ENCODE assay signal across 1 cellular context in the genomic region with DNA sequence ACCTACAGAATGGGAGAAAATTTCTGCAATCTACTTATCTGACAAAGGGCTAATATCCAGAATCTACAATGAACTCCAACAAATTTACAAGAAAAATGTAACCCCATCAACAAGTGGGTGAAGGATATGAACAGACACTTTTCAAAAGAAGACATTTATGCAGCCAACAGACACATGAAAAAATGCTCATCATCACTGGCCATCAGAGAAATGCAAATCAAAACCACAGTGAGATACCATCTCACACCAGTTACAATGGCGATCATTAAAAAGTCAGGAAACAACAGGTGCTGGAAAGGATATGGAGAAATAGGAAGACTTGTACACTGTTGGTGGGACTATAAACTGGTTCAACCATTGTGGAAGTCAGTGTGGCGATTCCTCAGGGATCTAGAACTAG.
TF ChIP-seq lines count a peak whose summit lies in the region.
"Not testable (repeated sequence)": the region's sequence is repeated elsewhere in the genome, so short reads cannot be mapped to it uniquely, and the experiment has no call there.

No MANE protein-coding gene starts in this region.

- H3K27ac ChIP-seq in HEK293 (ENCODE audit: extremely low read depth, low read depth, low read length), result not testable (repeated sequence)

- H3K4me3 ChIP-seq in HEK293 (ENCODE audit: low read depth, low read length), result not testable (repeated sequence)

- CTCF ChIA-PET in HEK293 (lab: Yijun Ruan, JAX), result not testable (repeated sequence)

- not testable (repeated sequence) for H3K36me3 ChIP-seq in HEK293 (ENCODE audit: control insufficient read depth in 2 of 2, insufficient read depth in 1 of 2, low read length in 2 of 2)

- TF ChIP-seq CTCF in HEK293 (tag by site-specific recombination; IDR thresholded peaks at IDR 0.05), result not testable (repeated sequence)

- POLR2A ChIA-PET in HEK293 (lab: Yijun Ruan, JAX), result not testable (repeated sequence)

- H3K9me3 ChIP-seq in HEK293 (ENCODE audit: control insufficient read depth, insufficient read depth, low read depth, low read length), result not testable (repeated sequence)

- not testable (repeated sequence) for H3K4me1 ChIP-seq in HEK293 (ENCODE audit: control insufficient read depth, insufficient read depth, low read length)

TF ChIP-seq in HEK293, 187 proteins besides CTCF, POLR2A, EP300 and RAD21:
- TF ChIP-seq SCRT2 (tag by site-specific recombination; IDR thresholded peaks at IDR 0.05) (peak; percentile 77), SCRT1 (tag by site-specific recombination; IDR thresholded peaks at IDR 0.05; ENCODE audit: borderline replicate concordance) (peak; percentile 57; the same call in 1 of the 2 replicates)
